Comparison of ENCODE assay signal across 12 cellular contexts in genomic region chr1:78007677-78008341, GRCh38. TPM values are rescaled to one million over a fixed set of nuclear protein-coding genes. Genes with fewer than 3 reads are reported as not detected.
DNase-seq lines count a peak whose midpoint lies in the region; ATAC-seq and TF ChIP-seq lines count a peak whose summit lies in the region.
"Had no signal": no experiment of that assay in that cellular context is flagged by ENCODE, and none has a peak within 500 bp of the region (broad histone marks: within the 10 kb centered on the region; RNA-seq: fewer than 3 reads in every experiment).

No MANE protein-coding gene starts in this region.

- H2AFZ ChIP-seq in IMR-90 (replicated peaks; ENCODE audit: low read length, poor library complexity): no peak overlapping the region

- H3K36me3 Mint-ChIP-seq in osteocyte (ENCODE audit: unreplicated experiment): peaks cover 3% of the 10 kb centered on the region

- no peak overlapping the region for H3K56ac ChIP-seq in IMR-90 (ENCODE audit: extremely low read depth, insufficient read depth, low read length)

- no peaks in the 10 kb centered on the region for H3K9me3 Mint-ChIP-seq in osteocyte (ENCODE audit: unreplicated experiment)
- H3K9me3 Mint-ChIP-seq: activated B cell treated with CpG ODN at 0.5 μM for 24 hours; activated T-helper 1 cell treated with anti-CD3 and anti-CD28 coated beads, Interleukin-12 subunit alpha, Interleukin-12 subunit beta, Interleukin-2, Interleukin-4 antibody, amounts not matched to agents 30 ng/mL and 10 ng/mL and 1 ng/mL, durations not matched to agents 14 hours and 24 hours and 36 hours had no signal

- no TSS peak for BruUV-seq in IMR-90 (replicated peaks; lab: Mats Ljungman, UMichigan)

- H3K4ac ChIP-seq in IMR-90 (ENCODE audit: low read depth, low read length): no peak overlapping the region

- H2BK20ac ChIP-seq in IMR-90 (ENCODE audit: low read depth, low read length): no peak overlapping the region

- no peak overlapping the region for H3K9ac ChIP-seq in IMR-90 (ENCODE audit: low read depth, low read length)

- H3K4me2 ChIP-seq in IMR-90 (ENCODE audit: low read depth, low read length): peak overlapping the region; percentile 96

- H3K36me3 ChIP-seq in IMR-90 (ENCODE audit: control insufficient read depth, insufficient read depth, low read length): no peaks in the 10 kb centered on the region

- H3K23ac ChIP-seq in IMR-90 (ENCODE audit: low read depth, low read length): 0 out of 2 replicates have a peak overlapping the region, but pooled peaks have one; percentile 10

- no peak overlapping the region for H3K27ac ChIP-seq in AG04450 (ENCODE audit: low read depth, low read length)
- no peak overlapping the region for H3K27ac ChIP-seq in IMR-90 (ENCODE audit: insufficient read depth, low read length)
- H3K27ac ChIP-seq in coronary artery: peak overlapping the region; percentile 84 to 88

- H3K27me3 ChIP-seq in AG04450 (ENCODE audit: control insufficient read depth, insufficient read depth, low read length): no peaks in the 10 kb centered on the region
- H3K27me3 ChIP-seq in IMR-90 (ENCODE audit: control insufficient read depth, insufficient read depth, low read length): no peaks in the 10 kb centered on the region

- H3K9me3 ChIP-seq in AG04450 (ENCODE audit: control insufficient read depth, insufficient read depth, low read length) (no peaks in the 10 kb centered on the region), IMR-90 (ENCODE audit: control insufficient read depth, insufficient read depth, low read length) (no peaks in the 10 kb centered on the region)

- peak overlapping the region; percentile 74 for H3K4me3 ChIP-seq in AG04450 (ENCODE audit: low read depth, low read length)
- peak overlapping the region; percentile 43; the same call in 1 of the 2 replicates for H3K4me3 ChIP-seq in IMR-90 (ENCODE audit: insufficient read depth, low read depth, low read length)
- peak overlapping the region; percentile 74 for H3K4me3 ChIP-seq in coronary artery

- no peak for TF ChIP-seq RAD21 in IMR-90 (IDR thresholded peaks at IDR 0.05; ENCODE audit: low read length)

- no peak overlapping the region for H2AK9ac ChIP-seq in IMR-90 (replicated peaks; ENCODE audit: low read depth, low read length, poor library complexity)

- peaks cover 6% of the 10 kb centered on the region for H3K4me1 ChIP-seq in IMR-90 (ENCODE audit: control insufficient read depth, insufficient read depth, low read length)

- intact Hi-C loops in IMR-90 (cut with micrococcal nuclease): no loop called here

- CTCF ChIA-PET in AG04450 (lab: Charles Lee) (interaction anchor here (0.9 kb wide), 1 partner anchor 107 kb away, joined by 3 read pairs; no protein-coding TSS in a partner anchor), IMR-90 (lab: Yijun Ruan, JAX) (no interaction called here)

- H3K18ac ChIP-seq in IMR-90 (ENCODE audit: low read depth, low read length): no peak overlapping the region

- POLR2A ChIA-PET in AG04450 (lab: Yijun Ruan, JAX) (interaction anchor here (0.7 kb wide), 1 partner anchor 11 kb away, joined by 3 read pairs; no protein-coding TSS in a partner anchor), IMR-90 (lab: Charles Lee; ENCODE audit: unreplicated experiment) (no interaction called here)

- peak overlapping the region; percentile 93 for H3K4me3 Mint-ChIP-seq in osteocyte (ENCODE audit: unreplicated experiment)
- H3K4me3 Mint-ChIP-seq: activated B cell treated with CpG ODN at 0.5 μM for 24 hours; activated T-helper 1 cell treated with anti-CD3 and anti-CD28 coated beads, Interleukin-12 subunit alpha, Interleukin-12 subunit beta, Interleukin-2, Interleukin-4 antibody, amounts not matched to agents 30 ng/mL and 10 ng/mL and 1 ng/mL, durations not matched to agents 14 hours and 24 hours and 36 hours had no signal

- H4K8ac ChIP-seq in IMR-90 (ENCODE audit: low read depth in 2 of 2, low read length in 2 of 2): no peak overlapping the region

- no peak for TF ChIP-seq POLR2A in IMR-90 (IDR thresholded peaks at IDR 0.05; ENCODE audit: low read depth, low read length)

- no peak for TF ChIP-seq CTCF in AG04450 (IDR thresholded peaks at IDR 0.05; ENCODE audit: low read depth, low read length)
- no peak for TF ChIP-seq CTCF in IMR-90 (conservative IDR thresholded peaks at IDR 0.05; ENCODE audit: low read depth, low read length)
- no peak for TF ChIP-seq CTCF in coronary artery (IDR thresholded peaks at IDR 0.05)
- no peak for TF ChIP-seq CTCF in osteocyte (IDR thresholded peaks at IDR 0.05)

- H4K20me1 ChIP-seq in IMR-90 (ENCODE audit: insufficient read depth, low read length): peaks cover 3% of the 10 kb centered on the region; the same call in 1 of the 2 replicates

- no peak overlapping the region for H2BK120ac ChIP-seq in IMR-90 (ENCODE audit: low read depth, low read length)

- H4K5ac ChIP-seq in IMR-90 (ENCODE audit: low read depth, low read length): no peak overlapping the region

- no peak overlapping the region for H4K91ac ChIP-seq in IMR-90 (ENCODE audit: insufficient read depth, low read depth, low read length)

- in situ Hi-C loops in IMR-90 (cut with MboI; ENCODE audit: low sequenced_read_pairs): no loop called here

- peak overlapping the region; percentile 97 for H3K27ac Mint-ChIP-seq in osteocyte (ENCODE audit: unreplicated experiment)
- H3K27ac Mint-ChIP-seq: activated B cell treated with CpG ODN at 0.5 μM for 24 hours; activated T-helper 1 cell treated with anti-CD3 and anti-CD28 coated beads, Interleukin-12 subunit alpha, Interleukin-12 subunit beta, Interleukin-2, Interleukin-4 antibody, amounts not matched to agents 30 ng/mL and 10 ng/mL and 1 ng/mL, durations not matched to agents 14 hours and 24 hours and 36 hours had no signal

- no peak overlapping the region for H2AK5ac ChIP-seq in IMR-90 (ENCODE audit: low read depth, low read length)

- no peak overlapping the region for H2BK5ac ChIP-seq in IMR-90 (ENCODE audit: low read depth, low read length, poor library complexity, severe bottlenecking)

- H2BK15ac ChIP-seq in IMR-90 (ENCODE audit: low read depth, low read length): no peak overlapping the region

- peaks cover 51% of the 10 kb centered on the region for H3K4me1 Mint-ChIP-seq in osteocyte (ENCODE audit: unreplicated experiment)

- peaks cover 0 to 23% of the 10 kb centered on the region in 2 experiments; a peak in 2 of 4 replicates for H3K79me1 ChIP-seq in IMR-90 (ENCODE audit: low read depth in 1 of 2, low read length in 2 of 2)

- H3K14ac ChIP-seq in IMR-90 (replicated peaks; ENCODE audit: low read depth, low read length): no peak overlapping the region

- WGBS in IMR-90 (ENCODE audit: extremely low coverage in 2 of 2, insufficient read length in 1 of 2), 2 experiments: no CpG with 5 or more reads among the region's 4 CpGs

- no peaks in the 10 kb centered on the region for H3K9me1 ChIP-seq in IMR-90 (ENCODE audit: insufficient read depth, low read length)

- no peaks in the 10 kb centered on the region for H3K27me3 Mint-ChIP-seq in osteocyte (ENCODE audit: unreplicated experiment)

- DNase-seq in AG04450 (ENCODE audit: low read depth, low spot score) (no peak), IMR-90 (no peak), coronary artery (ENCODE audit: low spot score) (no peak), osteocyte (ENCODE audit: extremely low spot score, unreplicated experiment) (no peak), NCI-H446 (lab: John Stamatoyannopoulos, UW) (no peak), DMS79 (lab: John Stamatoyannopoulos, UW) (no peak), NOMO-1 (lab: John Stamatoyannopoulos, UW; ENCODE audit: unreplicated experiment in 2 of 2) (no peak)
- DNase-seq: activated B cell treated with CpG ODN at 0.5 μM for 24 hours, COR-L47, NCI-H146 had no signal

- dilution Hi-C loops in IMR-90 (cut with HindIII; ENCODE audit: low sequenced_read_pairs, unreplicated experiment): no loop called here

- ATAC-seq in IMR-90 (ENCODE audit: low read depth) (no peak), GM18870 (IDR thresholded peaks at IDR 0.05; ENCODE audit: unreplicated experiment) (no peak)

TF ChIP-seq in IMR-90, 13 proteins besides CTCF, POLR2A, EP300 and RAD21:
- TF ChIP-seq CHD1 (IDR thresholded peaks at IDR 0.05; ENCODE audit: low read depth, low read length): no peak
- no peak for TF ChIP-seq RCOR1 (IDR thresholded peaks at IDR 0.05; ENCODE audit: insufficient replicate concordance, low read length)
- TF ChIP-seq USF2 (IDR thresholded peaks at IDR 0.05; ENCODE audit: low read depth, low read length): no peak
- TF ChIP-seq NFE2L2 (IDR thresholded peaks at IDR 0.05; ENCODE audit: low read depth, low read length): no peak

RNA-seq across cellular contexts. Expression of gene DNAJB4, which starts 3.1 kb away (rescaled TPM):
- polyA plus RNA-seq in AG04450 (2011; rRNA removed) (35.1 and 51.6 TPM in 2 replicates), IMR-90 (2012; rRNA removed) (24.1 and 31.0 TPM in 2 replicates)
- 33.2 and 53.6 TPM in 2 replicates for polyA minus RNA-seq in AG04450 (2011; rRNA and poly(A)+ RNA removed)
- total RNA-seq in IMR-90 (2012; rRNA removed) (30.6 and 76.1 TPM in 2 replicates), osteocyte (89.2 and 95.8 TPM in 2 replicates)
- polyA plus RNA-seq in IMR-90 (2012; cell fraction: cytosol; rRNA removed): 4.0 and 4.1 TPM in 2 replicates
- 3.2 and 15.4 TPM in 2 replicates for polyA plus RNA-seq in IMR-90 (2012; cell fraction: nucleus; rRNA removed; ENCODE audit: low replicate concordance)

RNA-seq across cellular contexts. Expression of gene FUBP1, which starts 28.9 kb away (rescaled TPM):
- polyA plus RNA-seq in AG04450 (2011; rRNA removed) (123 and 142 TPM in 2 replicates), IMR-90 (2012; rRNA removed) (74.7 and 94.7 TPM in 2 replicates)
- polyA minus RNA-seq in AG04450 (2011; rRNA and poly(A)+ RNA removed): 150 and 164 TPM in 2 replicates
- total RNA-seq in IMR-90 (2012; rRNA removed) (129 and 165 TPM in 2 replicates), osteocyte (123 and 126 TPM in 2 replicates)
- polyA plus RNA-seq in IMR-90 (2012; cell fraction: cytosol; rRNA removed): 14.7 and 36.6 TPM in 2 replicates
- polyA plus RNA-seq in IMR-90 (2012; cell fraction: nucleus; rRNA removed; ENCODE audit: low replicate concordance): 42.8 and 180 TPM in 2 replicates

RNA-seq across cellular contexts. Expression of gene GIPC2, which starts 38.0 kb away (rescaled TPM):
- 0.07 and 0.09 TPM in 2 replicates for polyA plus RNA-seq in AG04450 (2011; rRNA removed)
- 0.48 TPM in 1 of 2 replicates, not detected in the other for polyA minus RNA-seq in AG04450 (2011; rRNA and poly(A)+ RNA removed)
- total RNA-seq in IMR-90 (2012; rRNA removed): 0.18 and 0.28 TPM in 2 replicates
- 0.06 and 0.07 TPM in 2 replicates for polyA plus RNA-seq in IMR-90 (2012; rRNA removed)
- 0.01 and 0.04 TPM in 2 replicates for polyA plus RNA-seq in IMR-90 (2012; cell fraction: cytosol; rRNA removed)
- not detected in 2 replicates for polyA plus RNA-seq in IMR-90 (2012; cell fraction: nucleus; rRNA removed; ENCODE audit: low replicate concordance)
- 0.08 TPM in 2 replicates for total RNA-seq in osteocyte
- total RNA-seq: activated B cell treated with CpG ODN at 0.5 μM for 24 hours had no signal

Comparison
In these comparisons a context has a peak if more than half of its experiments do, and no peak if none do; other contexts are left out.
1. H3K27ac ChIP-seq: peak in coronary artery (2 of 2); none in AG04450 (single experiment) and IMR-90 (single experiment).
2. Peak in every context shown above with its lines, with median percentiles within 50 percentile points of each other: H3K4me3 ChIP-seq.